8 cellular contexts compared by ENCODE assay signal in genomic region chr2:118223487-118224136, GRCh38.
DNase-seq lines count a peak whose midpoint lies in the region; ATAC-seq and TF ChIP-seq lines count a peak whose summit lies in the region.

No MANE protein-coding gene starts in this region.

- H2AFZ ChIP-seq in OCI-LY7 (ENCODE audit: low read length) = no peak overlapping the region; the same call in 1 of the 2 replicates

- peak overlapping the region; percentile 92 for H3K4me3 ChIP-seq in CD4-positive, CD25-positive, alpha-beta regulatory T cell (ENCODE audit: low read depth, low read length)
- H3K4me3 ChIP-seq in OCI-LY7 (ENCODE audit: low read depth, low read length, poor library complexity, severe bottlenecking) = peak overlapping the region; percentile 47

- H3K4me1 Mint-ChIP-seq in CD4-positive, CD25-positive, alpha-beta regulatory T cell = peaks cover 3 to 32% (median 7%) of the 10 kb centered on the region in 4 donors
- H3K4me1 Mint-ChIP-seq in glutamatergic neuron (ENCODE audit: low read depth, unreplicated experiment) = peaks cover 30% of the 10 kb centered on the region
- H3K4me1 Mint-ChIP-seq in stimulated activated naive B cell treated with anti-CD40 and anti-IgM and Interleukin-4, amounts not matched to agents 10 μg/mL and 1 μg/mL and 100 μg/mL, for 72 hours = peaks cover 10 to 27% of the 10 kb centered on the region in 2 donors

- H3K27ac Mint-ChIP-seq in CD4-positive, CD25-positive, alpha-beta regulatory T cell = peak overlapping the region in 1 of 3 donors; percentile 84
- peak overlapping the region; percentile 11 for H3K27ac Mint-ChIP-seq in glutamatergic neuron (ENCODE audit: unreplicated experiment)
- peak overlapping the region; percentile 86 for H3K27ac Mint-ChIP-seq in stimulated activated naive B cell treated with anti-CD40 and anti-IgM and Interleukin-4, amounts not matched to agents 10 μg/mL and 1 μg/mL and 100 μg/mL, for 72 hours

- in situ Hi-C loops in GM13977 (cut with MboI; ENCODE audit: low pct_unique_long_range_greater_than_20kb, low sequenced_read_pairs, unreplicated experiment) = loop anchor here (10.0 kb wide), 1 partner anchor 631 kb away; no protein-coding TSS in a partner anchor

- CTCF ChIA-PET in OCI-LY7 (lab: Charles Lee; ENCODE audit: unreplicated experiment) = no interaction called here

- DNase-seq in CD4-positive, CD25-positive, alpha-beta regulatory T cell = peak in 1 of 3 donors; percentile 34
- peak; percentile 10 for DNase-seq in OCI-LY7 (ENCODE audit: low spot score)
- no peak for DNase-seq in glutamatergic neuron
- DNase-seq in stimulated activated naive B cell treated with anti-CD40 and anti-IgM and Interleukin-4, amounts not matched to agents 10 μg/mL and 1 μg/mL and 100 μg/mL, for 72 hours = no peak
- no peak for DNase-seq in ureter (ENCODE audit: low spot score)
- DNase-seq in GM13977 (ENCODE audit: low spot score) = no peak

- peak overlapping the region; percentile 68 for H3K4me2 ChIP-seq in OCI-LY7 (ENCODE audit: low read length)

- peaks cover 61% of the 10 kb centered on the region for H3K27me3 ChIP-seq in CD4-positive, CD25-positive, alpha-beta regulatory T cell (ENCODE audit: control insufficient read depth, insufficient read depth, low read length)

- H3K27me3 Mint-ChIP-seq in CD4-positive, CD25-positive, alpha-beta regulatory T cell = peaks cover 85% of the 10 kb centered on the region
- H3K27me3 Mint-ChIP-seq in glutamatergic neuron (ENCODE audit: unreplicated experiment) = peaks cover 10% of the 10 kb centered on the region
- peaks cover 28 to 62% of the 10 kb centered on the region in 2 donors for H3K27me3 Mint-ChIP-seq in stimulated activated naive B cell treated with anti-CD40 and anti-IgM and Interleukin-4, amounts not matched to agents 10 μg/mL and 1 μg/mL and 100 μg/mL, for 72 hours

- no peaks in the 10 kb centered on the region for H3K9me3 ChIP-seq in CD4-positive, CD25-positive, alpha-beta regulatory T cell (ENCODE audit: control insufficient read depth in 2 of 2, low read length in 2 of 2)
- H3K9me3 ChIP-seq in OCI-LY7 (ENCODE audit: low read length) = no peaks in the 10 kb centered on the region

- BruUV-seq in OCI-LY7 (replicated peaks; lab: Mats Ljungman, UMichigan) = no TSS peak

- intact Hi-C loops in OCI-LY7 (cut with micrococcal nuclease; ENCODE audit: unreplicated experiment) = loop anchor here (2.0 kb wide), 2 partner anchors 631 to 641 kb away; no protein-coding TSS in a partner anchor

- POLR2A ChIA-PET in OCI-LY7 (lab: Charles Lee) = no interaction called here

- no peaks in the 10 kb centered on the region for H4K20me1 ChIP-seq in OCI-LY7 (ENCODE audit: insufficient read depth, low read length)

- no peak for ATAC-seq in CD4-positive, CD25-positive, alpha-beta regulatory T cell (ENCODE audit: low read depth in 2 of 2)
- ATAC-seq in GM21447 (IDR thresholded peaks at IDR 0.05; ENCODE audit: unreplicated experiment) (peak; percentile 13), HG03039 (IDR thresholded peaks at IDR 0.05; ENCODE audit: unreplicated experiment) (no peak)
- ATAC-seq in stimulated activated naive B cell treated with anti-CD40 and anti-IgM and Interleukin-4, amounts not matched to agents 10 μg/mL and 1 μg/mL and 100 μg/mL, for 72 hours (replicated peaks) = peak; percentile 7 to 10

- no peak overlapping the region for H3K27ac ChIP-seq in CD4-positive, CD25-positive, alpha-beta regulatory T cell (ENCODE audit: insufficient read depth, low read length, poor library complexity, severe bottlenecking)
- no peak overlapping the region for H3K27ac ChIP-seq in OCI-LY7 (ENCODE audit: low read depth, low read length, poor library complexity, severe bottlenecking)

- no peaks in the 10 kb centered on the region for H3K79me2 ChIP-seq in OCI-LY7 (ENCODE audit: insufficient read depth, low read depth, low read length)

- no peaks in the 10 kb centered on the region for H3K9me2 ChIP-seq in OCI-LY7 (ENCODE audit: insufficient read depth, low read length)

- TF ChIP-seq CTCF in OCI-LY7 (conservative IDR thresholded peaks at IDR 0.05; ENCODE audit: low read length) = no peak
- no peak for TF ChIP-seq CTCF in glutamatergic neuron (IDR thresholded peaks at IDR 0.05; ENCODE audit: partially characterized antibody, unreplicated experiment)
- TF ChIP-seq CTCF in GM13977 (IDR thresholded peaks at IDR 0.05; ENCODE audit: extremely low read depth, insufficient read depth, missing control alignments) = no peak

- peak overlapping the region; percentile 86 to 93 (median 90) for H3K4me3 Mint-ChIP-seq in CD4-positive, CD25-positive, alpha-beta regulatory T cell
- peak overlapping the region; percentile 81 for H3K4me3 Mint-ChIP-seq in glutamatergic neuron (ENCODE audit: unreplicated experiment)
- peak overlapping the region; percentile 86 for H3K4me3 Mint-ChIP-seq in stimulated activated naive B cell treated with anti-CD40 and anti-IgM and Interleukin-4, amounts not matched to agents 10 μg/mL and 1 μg/mL and 100 μg/mL, for 72 hours

- H3K36me3 Mint-ChIP-seq in CD4-positive, CD25-positive, alpha-beta regulatory T cell = peaks cover 3% of the 10 kb centered on the region
- peaks cover 4% of the 10 kb centered on the region for H3K36me3 Mint-ChIP-seq in glutamatergic neuron (ENCODE audit: unreplicated experiment)
- no peaks in the 10 kb centered on the region for H3K36me3 Mint-ChIP-seq in stimulated activated naive B cell treated with anti-CD40 and anti-IgM and Interleukin-4, amounts not matched to agents 10 μg/mL and 1 μg/mL and 100 μg/mL, for 72 hours

- peaks cover 13% of the 10 kb centered on the region for H3K4me1 ChIP-seq in CD4-positive, CD25-positive, alpha-beta regulatory T cell (ENCODE audit: control insufficient read depth, insufficient read depth, low read length, poor library complexity, severe bottlenecking)
- peaks cover 4% of the 10 kb centered on the region for H3K4me1 ChIP-seq in OCI-LY7 (ENCODE audit: insufficient read depth, low read length, poor library complexity, severe bottlenecking)

- no peaks in the 10 kb centered on the region for H3K36me3 ChIP-seq in CD4-positive, CD25-positive, alpha-beta regulatory T cell (ENCODE audit: control insufficient read depth, insufficient read depth, low read length)
- no peaks in the 10 kb centered on the region for H3K36me3 ChIP-seq in OCI-LY7 (ENCODE audit: insufficient read depth, low read length)

- peaks cover 0 to 3% (median 0%) of the 10 kb centered on the region in 7 donors for H3K9me3 Mint-ChIP-seq in CD4-positive, CD25-positive, alpha-beta regulatory T cell
- H3K9me3 Mint-ChIP-seq in glutamatergic neuron (ENCODE audit: unreplicated experiment) = peaks cover 10% of the 10 kb centered on the region
- no peaks in the 10 kb centered on the region for H3K9me3 Mint-ChIP-seq in stimulated activated naive B cell treated with anti-CD40 and anti-IgM and Interleukin-4, amounts not matched to agents 10 μg/mL and 1 μg/mL and 100 μg/mL, for 72 hours

Comparison
In these comparisons a context has a peak if more than half of its experiments do, and no peak if none do; other contexts are left out.
1. ATAC-seq: peak in GM21447 (single experiment) and stimulated activated naive B cell treated with anti-CD40 and anti-IgM and Interleukin-4, amounts not matched to agents 10 μg/mL and 1 μg/mL and 100 μg/mL, for 72 hours (2 of 2); none in CD4-positive, CD25-positive, alpha-beta regulatory T cell (0 of 2) and HG03039 (single experiment).
2. Peak in every context shown above with its lines, with median percentiles within 50 percentile points of each other: H3K4me3 Mint-ChIP-seq.